30 cellular contexts compared by ENCODE assay signal in genomic region chr17:58759522-58759921, GRCh38. TPM values are rescaled to one million over a fixed set of nuclear protein-coding genes. Genes with fewer than 3 reads are reported as not detected.
"Had no signal": no experiment of that assay in that cellular context is flagged by ENCODE, and none has a peak within 500 bp of the region (broad histone marks: within the 10 kb centered on the region; RNA-seq: fewer than 3 reads in every experiment).

No MANE protein-coding gene starts in this region.

- H3K27me3 ChIP-seq: brain microvascular endothelial cell, right atrium auricular region, vagina had no signal

- H3K9me3 ChIP-seq: ascending aorta, gastrocnemius medialis, psoas muscle, right atrium auricular region, stomach, thyroid gland, upper lobe of left lung, vagina had no signal

- H3K9me3 Mint-ChIP-seq: activated naive CD8-positive, alpha-beta T cell treated with anti-CD3 and anti-CD28 coated beads for 36 hours; effector memory CD8-positive, alpha-beta T cell; mesothelial cell of epicardium; neural progenitor cell; stimulated activated naive B cell treated with anti-CD40 and anti-IgM and Interleukin-4, amounts not matched to agents 10 μg/mL and 1 μg/mL and 100 μg/mL, for 72 hours had no signal

- H3K4me1 ChIP-seq: parathyroid adenoma, psoas muscle had no signal

- H3K27ac ChIP-seq: ascending aorta, brain microvascular endothelial cell, gastrocnemius medialis, neural progenitor cell, parathyroid adenoma, psoas muscle, right atrium auricular region, stomach, thyroid gland, upper lobe of left lung, vagina had no signal

- H3K36me3 Mint-ChIP-seq: activated naive CD8-positive, alpha-beta T cell treated with anti-CD3 and anti-CD28 coated beads for 36 hours; mesothelial cell of epicardium had no signal

- H3K4me3 Mint-ChIP-seq: activated naive CD8-positive, alpha-beta T cell treated with anti-CD3 and anti-CD28 coated beads for 36 hours; effector memory CD8-positive, alpha-beta T cell; immature natural killer cell; mesothelial cell of epicardium; naive B cell; neural progenitor cell; stimulated activated naive B cell treated with anti-CD40 and anti-IgM and Interleukin-4, amounts not matched to agents 10 μg/mL and 1 μg/mL and 100 μg/mL, for 72 hours had no signal

- DNase-seq: activated CD4-positive, alpha-beta T cell treated with anti-CD3 and anti-CD28 coated beads for 4 hours; activated CD4-positive, alpha-beta T cell treated with anti-CD3 and anti-CD28 coated beads, Interleukin-2, amount 50 U/mL, for 4 hours; activated CD4-positive, CD25-positive, alpha-beta regulatory T cell; activated effector memory CD4-positive, alpha-beta T cell treated with Interleukin-2 at 50 U/mL for 16 hours; activated naive CD4-positive, alpha-beta T cell treated with Interleukin-2 at 50 U/mL for 16 hours; activated naive CD8-positive, alpha-beta T cell treated with anti-CD3 and anti-CD28 coated beads for 36 hours; brain microvascular endothelial cell; cortex of kidney; effector memory CD8-positive, alpha-beta T cell; erythroblast; gastrocnemius medialis; hippocampal formation; immature natural killer cell; kidney; left colon; naive B cell; occipital lobe; psoas muscle; stimulated activated CD4-positive, alpha-beta T cell treated with anti-CD3 and anti-CD28 coated beads, Interleukin-2, amount 100 ng/mL, for 24 hours; stimulated activated naive B cell treated with anti-CD40 and anti-IgM and Interleukin-4, amounts not matched to agents 10 μg/mL and 1 μg/mL and 100 μg/mL, for 72 hours; stomach; thyroid gland; upper lobe of left lung had no signal

- H2AFZ ChIP-seq: neural progenitor cell, parathyroid adenoma had no signal

- H3K9ac ChIP-seq: neural progenitor cell, parathyroid adenoma had no signal

- H3K4me2 ChIP-seq: neural progenitor cell, smooth muscle cell had no signal

- H3K4me3 ChIP-seq: ascending aorta, gastrocnemius medialis, neural progenitor cell, psoas muscle, right atrium auricular region, smooth muscle cell, stomach, thyroid gland, upper lobe of left lung, vagina had no signal

- H3K79me2 ChIP-seq: parathyroid adenoma had no signal

- H3K27ac Mint-ChIP-seq: activated naive CD8-positive, alpha-beta T cell treated with anti-CD3 and anti-CD28 coated beads for 36 hours; effector memory CD8-positive, alpha-beta T cell; immature natural killer cell; mesothelial cell of epicardium; naive B cell; neural progenitor cell; stimulated activated naive B cell treated with anti-CD40 and anti-IgM and Interleukin-4, amounts not matched to agents 10 μg/mL and 1 μg/mL and 100 μg/mL, for 72 hours had no signal

- H3K36me3 ChIP-seq: ascending aorta, brain microvascular endothelial cell, gastrocnemius medialis, neural progenitor cell, right atrium auricular region, stomach, thyroid gland, upper lobe of left lung, vagina had no signal

RNA-seq across cellular contexts. Expression of gene PPM1E, which starts 3.9 kb away (rescaled TPM):
- polyA plus RNA-seq: immature natural killer cell had no signal
